Comparison of ENCODE assay signal across 8 cellular contexts in genomic region chr7:6636741-6637543, GRCh38. TPM values are rescaled to one million over a fixed set of nuclear protein-coding genes. Genes with fewer than 3 reads are reported as not detected.
A peak's percentile ranks its signal among the peaks of the same experiment; 100 is the strongest.
DNase-seq lines count a peak whose midpoint lies in the region; ATAC-seq lines count a peak whose summit lies in the region.

ZNF316 (plus strand) TSS chr7:6637318; CDS start chr7:6642410, 5,092 bp downstream.

- DNase-seq in CD1c-positive myeloid dendritic cell (ENCODE audit: extremely low spot score), result peak; percentile 87
- peak; percentile 92 for DNase-seq in GM19240 (ENCODE audit: insufficient read length, low spot score)
- DNase-seq in hepatic stellate cell (ENCODE audit: low spot score), result peak; percentile 90
- no peak for DNase-seq in renal cortical epithelial cell (ENCODE audit: low read depth)
- no peak for DNase-seq in amniotic stem cell (lab: John Stamatoyannopoulos, UW)

- intact Hi-C loops in T-helper 1 cell treated with Interleukin-12 subunit alpha and Interleukin-12 subunit beta and Interleukin-4 antibody, amounts not matched to agents 30 ng/mL and 1 ng/mL, for 36 hours (cut with micrococcal nuclease), result loop anchor here (2.0 kb wide), 2 partner anchors 70 to 1004 kb away; partner anchors contain the start of genes UMAD1 and ZNF12

- ATAC-seq in HG03442 (IDR thresholded peaks at IDR 0.05; ENCODE audit: unreplicated experiment), result peak; percentile 53

- peak within 1 kb of the TSS; percentile 81 for H3K27ac ChIP-seq in angular gyrus (ENCODE audit: low read depth, low read length)

RNA-seq across cellular contexts. Expression of gene ZNF316, which starts in this region (rescaled TPM):
- total RNA-seq in T-helper 1 cell treated with Interleukin-12 subunit alpha and Interleukin-12 subunit beta and Interleukin-4 antibody, amounts not matched to agents 30 ng/mL and 1 ng/mL, for 36 hours, result 26.7 and 28.9 TPM in 2 replicates
- 12.2 and 30.6 TPM in 2 replicates for total RNA-seq in renal cortical epithelial cell

Comparison
In these comparisons a context has a peak if more than half of its experiments do, and no peak if none do; other contexts are left out.
1. DNase-seq: peak in CD1c-positive myeloid dendritic cell (single experiment), GM19240 (single experiment) and hepatic stellate cell (single experiment); none in renal cortical epithelial cell (single experiment) and amniotic stem cell (single experiment).